ENCODE assay signal across 24 cellular contexts in the genomic region with DNA sequence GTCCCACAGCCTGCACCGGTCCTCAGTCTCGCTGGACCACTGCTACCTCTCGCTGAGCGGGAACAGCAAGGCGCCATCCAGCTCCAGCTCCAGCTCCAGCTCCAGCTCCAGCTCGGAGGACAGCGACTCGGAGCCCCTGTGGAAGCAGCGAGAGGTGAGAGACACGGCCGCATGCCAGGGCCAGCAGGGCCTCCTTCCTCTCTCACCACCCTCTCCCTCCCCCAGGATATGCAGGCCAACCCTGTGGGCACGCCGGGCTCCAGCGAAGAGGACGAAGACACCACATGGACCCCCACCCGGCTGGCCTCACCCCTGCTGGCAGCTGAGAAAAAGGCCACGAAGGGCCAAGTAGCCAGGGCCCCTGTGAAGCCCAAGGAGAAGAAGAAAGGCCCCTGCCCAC. TPM values are rescaled to one million over a fixed set of nuclear protein-coding genes. Genes with fewer than 3 reads are reported as not detected.
"Had no signal": no experiment of that assay in that cellular context is flagged by ENCODE, and none has a peak within 500 bp of the region (broad histone marks: within the 10 kb centered on the region; RNA-seq: fewer than 3 reads in every experiment).

No MANE protein-coding gene starts in this region.

- H3K4me3 ChIP-seq: gastrocnemius medialis, psoas muscle, spleen, suprapubic skin, tibial artery, upper lobe of right lung had no signal

- DNase-seq: activated B cell treated with CpG ODN at 0.5 μM for 24 hours; activated CD4-positive, alpha-beta T cell treated with anti-CD3 and anti-CD28 coated beads, Interleukin-2, amount 50 U/mL, for 1 hour; activated CD8-positive, alpha-beta T cell treated with anti-CD3 and anti-CD28 coated beads for 36 hours; activated T-cell treated with anti-CD3 and anti-CD28 coated beads, Interleukin-2, amount 50 U/mL, for 4 hours; effector memory CD4-positive, alpha-beta T cell; erythroblast; gastrocnemius medialis; glutamatergic neuron; mammary epithelial cell; naive B cell; occipital lobe; psoas muscle; spleen; stimulated activated naive CD4-positive, alpha-beta T cell; T-helper 2 cell; tibial artery; upper lobe of right lung had no signal

- H3K27ac ChIP-seq: gastrocnemius medialis, parathyroid adenoma, psoas muscle, spleen, suprapubic skin, tibial artery, upper lobe of right lung had no signal

- H3K9me3 ChIP-seq: gastrocnemius medialis, psoas muscle, spleen, suprapubic skin, tibial artery, upper lobe of right lung had no signal

- H3K27me3 ChIP-seq: gastrocnemius medialis, suprapubic skin, tibial artery, upper lobe of right lung had no signal

- H3K9ac ChIP-seq: parathyroid adenoma had no signal

- H3K36me3 ChIP-seq: gastrocnemius medialis, spleen, suprapubic skin, upper lobe of right lung had no signal

RNA-seq across cellular contexts. Expression of gene MEIOSIN, which starts 28.5 kb away (rescaled TPM):
- total RNA-seq: activated B cell treated with CpG ODN at 0.5 μM for 24 hours; activated CD8-positive, alpha-beta T cell treated with anti-CD3 and anti-CD28 coated beads for 36 hours; activated T-cell treated with anti-CD3 and anti-CD28 coated beads, Interleukin-2, amount 50 U/mL, for 4 hours; bronchial epithelial cell; dermis microvascular lymphatic vessel endothelial cell; gastrocnemius medialis; liver; mammary epithelial cell; mesothelial cell of epicardium; neural crest cell; occipital lobe; psoas muscle; spleen; suprapubic skin; upper lobe of right lung had no signal
- polyA plus RNA-seq: liver had no signal
